Comparison of ENCODE assay signal across 1 cellular context in the genomic region with DNA sequence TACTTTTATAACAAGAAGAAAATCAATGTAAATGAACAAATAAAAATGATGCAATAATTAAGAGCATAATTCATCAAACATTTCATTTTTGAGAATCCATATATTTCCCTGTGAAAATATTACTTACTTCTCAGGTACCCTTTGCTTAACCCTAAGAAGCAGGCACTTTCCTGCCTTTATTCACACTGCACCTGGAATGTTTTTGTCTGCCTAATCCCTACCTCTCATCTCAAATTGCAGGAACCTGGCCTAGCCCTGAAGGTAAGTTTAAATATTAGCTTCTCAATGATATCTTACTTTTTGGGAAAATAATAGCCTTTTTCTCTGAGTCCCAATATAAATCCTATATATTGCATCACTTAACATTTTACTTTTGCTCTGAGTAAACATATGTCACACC.
TF ChIP-seq lines count a peak whose summit lies in the region.

No MANE protein-coding gene starts in this region.

TF ChIP-seq in GM23338, 12 proteins besides CTCF, POLR2A, EP300 and RAD21 (continued from another document):
- TF ChIP-seq, protein P1, sequence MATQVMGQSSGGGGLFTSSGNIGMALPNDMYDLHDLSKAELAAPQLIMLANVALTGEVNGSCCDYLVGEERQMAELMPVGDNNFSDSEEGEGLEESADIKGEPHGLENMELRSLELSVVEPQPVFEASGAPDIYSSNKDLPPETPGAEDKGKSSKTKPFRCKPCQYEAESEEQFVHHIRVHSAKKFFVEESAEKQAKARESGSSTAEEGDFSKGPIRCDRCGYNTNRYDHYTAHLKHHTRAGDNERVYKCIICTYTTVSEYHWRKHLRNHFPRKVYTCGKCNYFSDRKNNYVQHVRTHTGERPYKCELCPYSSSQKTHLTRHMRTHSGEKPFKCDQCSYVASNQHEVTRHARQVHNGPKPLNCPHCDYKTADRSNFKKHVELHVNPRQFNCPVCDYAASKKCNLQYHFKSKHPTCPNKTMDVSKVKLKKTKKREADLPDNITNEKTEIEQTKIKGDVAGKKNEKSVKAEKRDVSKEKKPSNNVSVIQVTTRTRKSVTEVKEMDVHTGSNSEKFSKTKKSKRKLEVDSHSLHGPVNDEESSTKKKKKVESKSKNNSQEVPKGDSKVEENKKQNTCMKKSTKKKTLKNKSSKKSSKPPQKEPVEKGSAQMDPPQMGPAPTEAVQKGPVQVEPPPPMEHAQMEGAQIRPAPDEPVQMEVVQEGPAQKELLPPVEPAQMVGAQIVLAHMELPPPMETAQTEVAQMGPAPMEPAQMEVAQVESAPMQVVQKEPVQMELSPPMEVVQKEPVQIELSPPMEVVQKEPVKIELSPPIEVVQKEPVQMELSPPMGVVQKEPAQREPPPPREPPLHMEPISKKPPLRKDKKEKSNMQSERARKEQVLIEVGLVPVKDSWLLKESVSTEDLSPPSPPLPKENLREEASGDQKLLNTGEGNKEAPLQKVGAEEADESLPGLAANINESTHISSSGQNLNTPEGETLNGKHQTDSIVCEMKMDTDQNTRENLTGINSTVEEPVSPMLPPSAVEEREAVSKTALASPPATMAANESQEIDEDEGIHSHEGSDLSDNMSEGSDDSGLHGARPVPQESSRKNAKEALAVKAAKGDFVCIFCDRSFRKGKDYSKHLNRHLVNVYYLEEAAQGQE (IDR thresholded peaks at IDR 0.05; ENCODE audit: unreplicated experiment): no peak
- no peak for TF ChIP-seq EZH2phosphoT487 (IDR thresholded peaks at IDR 0.05; ENCODE audit: unreplicated experiment)
TF ChIP-seq in GM23338: peak in this region for 0.
